Comparison of ENCODE assay signal across 20 cellular contexts in genomic region chr1:25790472-25790871, GRCh38. TPM values are rescaled to one million over a fixed set of nuclear protein-coding genes. Genes with fewer than 3 reads are reported as not detected.
DNase-seq lines count a peak whose midpoint lies in the region; ATAC-seq lines count a peak whose summit lies in the region.
"Had no signal": no experiment of that assay in that cellular context is flagged by ENCODE, and none has a peak within 500 bp of the region (broad histone marks: within the 10 kb centered on the region; RNA-seq: fewer than 3 reads in every experiment).

No MANE protein-coding gene starts in this region.

- no peak overlapping the region for H3K18ac ChIP-seq in trophoblast cell (ENCODE audit: low read length)

- no peak overlapping the region for H2BK12ac ChIP-seq in trophoblast cell (ENCODE audit: low read length)

- no peak overlapping the region for H3K4ac ChIP-seq in trophoblast cell (ENCODE audit: low read depth, low read length)

- intact Hi-C loops in naive thymus-derived CD4-positive, alpha-beta T cell (cut with micrococcal nuclease) = no loop called here

- no peaks in the 10 kb centered on the region for H3K36me3 Mint-ChIP-seq in activated naive CD8-positive, alpha-beta T cell
- peaks cover 3% of the 10 kb centered on the region for H3K36me3 Mint-ChIP-seq in activated naive CD8-positive, alpha-beta T cell treated with anti-CD3 and anti-CD28 coated beads for 36 hours
- no peaks in the 10 kb centered on the region for H3K36me3 Mint-ChIP-seq in activated T-helper 17 cell treated with anti-CD3 and anti-CD28 coated beads, Interleukin-2, amount 50 U/mL, for 72 hours (ENCODE audit: low read depth)
- peaks cover 0 to 34% (median 13%) of the 10 kb centered on the region in 5 donors for H3K36me3 Mint-ChIP-seq in naive thymus-derived CD4-positive, alpha-beta T cell
- no peaks in the 10 kb centered on the region for H3K36me3 Mint-ChIP-seq in activated T-cell treated with anti-CD3 and anti-CD28 coated beads, Interleukin-2, amount 50 U/mL, for 72 hours (ENCODE audit: insufficient read depth in 2 of 2)

- peak overlapping the region; percentile 38 for H3K9ac ChIP-seq in trophoblast cell (ENCODE audit: low read length)

- H3K14ac ChIP-seq in trophoblast cell (ENCODE audit: low read length) = no peak overlapping the region

- H2AFZ ChIP-seq in trophoblast cell (ENCODE audit: insufficient read depth, low read length, poor library complexity) = no peak overlapping the region

- no peak for DNase-seq in activated naive CD8-positive, alpha-beta T cell treated with anti-CD3 and anti-CD28 coated beads for 36 hours
- DNase-seq in naive thymus-derived CD4-positive, alpha-beta T cell = no peak
- no peak for DNase-seq in trophoblast cell
- DNase-seq in NOMO-1 (lab: John Stamatoyannopoulos, UW; ENCODE audit: unreplicated experiment in 2 of 2) = no peak
- DNase-seq in activated T-cell treated with anti-CD3 and anti-CD28 coated beads, Interleukin-2, amount 50 U/mL, for 72 hours = no peak
- DNase-seq: AML-193; Calu3; CD8-positive, alpha-beta T cell; DMS 273 treated with DMSO at 0.1 percent for 48 hours; DMS53; DND-41; EL; HCEC 1CT had no signal

- H3K23ac ChIP-seq in trophoblast cell (ENCODE audit: low read length) = no peak overlapping the region

- H3K4me2 ChIP-seq in trophoblast cell (ENCODE audit: low read length) = no peak overlapping the region
- H3K4me2 ChIP-seq: A549, GM23338 had no signal

- H2AK5ac ChIP-seq in trophoblast cell (ENCODE audit: low read length) = no peak overlapping the region

- no CpG with 5 or more reads among the region's 6 CpGs for WGBS in trophoblast cell (ENCODE audit: extremely low coverage, insufficient coverage, insufficient read length)

- peaks cover 0 to 14% of the 10 kb centered on the region in 2 donors for H3K4me1 ChIP-seq in naive thymus-derived CD4-positive, alpha-beta T cell (ENCODE audit: control insufficient read depth in 2 of 2, insufficient read depth in 2 of 2, low read length in 2 of 2)
- H3K4me1 ChIP-seq in trophoblast cell (ENCODE audit: control insufficient read depth in 1 of 2, insufficient read depth in 2 of 2, low read length in 2 of 2) = peaks cover 5% of the 10 kb centered on the region in 2 experiments

- no peak overlapping the region for H4K91ac ChIP-seq in trophoblast cell (ENCODE audit: low read depth, low read length)

- no peak overlapping the region for H3K4me3 Mint-ChIP-seq in activated naive CD8-positive, alpha-beta T cell
- no peak overlapping the region for H3K4me3 Mint-ChIP-seq in activated naive CD8-positive, alpha-beta T cell treated with anti-CD3 and anti-CD28 coated beads for 36 hours
- H3K4me3 Mint-ChIP-seq in activated T-helper 17 cell treated with anti-CD3 and anti-CD28 coated beads, Interleukin-2, amount 50 U/mL, for 72 hours = no peak overlapping the region
- H3K4me3 Mint-ChIP-seq in naive thymus-derived CD4-positive, alpha-beta T cell = no peak overlapping the region
- H3K4me3 Mint-ChIP-seq in activated T-cell treated with anti-CD3 and anti-CD28 coated beads, Interleukin-2, amount 50 U/mL, for 72 hours = no peak overlapping the region
- H3K4me3 Mint-ChIP-seq: CD8-positive, alpha-beta T cell; GM23338 had no signal

- H2BK5ac ChIP-seq in trophoblast cell (ENCODE audit: low read depth, low read length, poor library complexity) = no peak overlapping the region

- CTCF ChIA-PET in naive thymus-derived CD4-positive, alpha-beta T cell (lab: Charles Lee) = no interaction called here

- H3K27me3 Mint-ChIP-seq in activated naive CD8-positive, alpha-beta T cell = no peaks in the 10 kb centered on the region
- no peaks in the 10 kb centered on the region for H3K27me3 Mint-ChIP-seq in activated naive CD8-positive, alpha-beta T cell treated with anti-CD3 and anti-CD28 coated beads for 36 hours
- H3K27me3 Mint-ChIP-seq in activated T-helper 17 cell treated with anti-CD3 and anti-CD28 coated beads, Interleukin-2, amount 50 U/mL, for 72 hours = no peaks in the 10 kb centered on the region
- peaks cover 0 to 21% (median 0%) of the 10 kb centered on the region in 5 donors for H3K27me3 Mint-ChIP-seq in naive thymus-derived CD4-positive, alpha-beta T cell
- no peaks in the 10 kb centered on the region for H3K27me3 Mint-ChIP-seq in activated T-cell treated with anti-CD3 and anti-CD28 coated beads, Interleukin-2, amount 50 U/mL, for 72 hours (ENCODE audit: low read depth)

- H4K12ac ChIP-seq in trophoblast cell (ENCODE audit: low read depth, low read length) = no peak overlapping the region

- H3K27ac Mint-ChIP-seq in activated naive CD8-positive, alpha-beta T cell = peak overlapping the region; percentile 19
- H3K27ac Mint-ChIP-seq in activated naive CD8-positive, alpha-beta T cell treated with anti-CD3 and anti-CD28 coated beads for 36 hours = no peak overlapping the region
- peak overlapping the region; percentile 32 for H3K27ac Mint-ChIP-seq in activated T-helper 17 cell treated with anti-CD3 and anti-CD28 coated beads, Interleukin-2, amount 50 U/mL, for 72 hours
- H3K27ac Mint-ChIP-seq in naive thymus-derived CD4-positive, alpha-beta T cell = peak overlapping the region in 8 of 9 donors; percentile 49 to 83 (median 72)
- no peak overlapping the region for H3K27ac Mint-ChIP-seq in activated T-cell treated with anti-CD3 and anti-CD28 coated beads, Interleukin-2, amount 50 U/mL, for 72 hours
- H3K27ac Mint-ChIP-seq: CD8-positive, alpha-beta T cell; GM23338 had no signal

- peaks cover 15% of the 10 kb centered on the region for H3K4me1 Mint-ChIP-seq in activated naive CD8-positive, alpha-beta T cell (ENCODE audit: low read depth)
- peaks cover 13% of the 10 kb centered on the region for H3K4me1 Mint-ChIP-seq in activated naive CD8-positive, alpha-beta T cell treated with anti-CD3 and anti-CD28 coated beads for 36 hours
- H3K4me1 Mint-ChIP-seq in activated T-helper 17 cell treated with anti-CD3 and anti-CD28 coated beads, Interleukin-2, amount 50 U/mL, for 72 hours = no peaks in the 10 kb centered on the region
- peaks cover 0 to 39% (median 29%) of the 10 kb centered on the region in 7 donors for H3K4me1 Mint-ChIP-seq in naive thymus-derived CD4-positive, alpha-beta T cell
- H3K4me1 Mint-ChIP-seq in activated T-cell treated with anti-CD3 and anti-CD28 coated beads, Interleukin-2, amount 50 U/mL, for 72 hours (ENCODE audit: low read depth) = peaks cover 28% of the 10 kb centered on the region
- H3K4me1 Mint-ChIP-seq: GM23338 had no signal

- no peak overlapping the region for H3K27ac ChIP-seq in naive thymus-derived CD4-positive, alpha-beta T cell (ENCODE audit: low read depth, low read length)
- H3K27ac ChIP-seq in trophoblast cell (ENCODE audit: low read depth, low read length) = no peak overlapping the region
- H3K27ac ChIP-seq: 22Rv1, A549, C4-2B had no signal

- no peak overlapping the region for H4K8ac ChIP-seq in trophoblast cell (ENCODE audit: low read depth, low read length)

- no peak overlapping the region for H2BK120ac ChIP-seq in trophoblast cell (ENCODE audit: insufficient read depth, low read length, poor library complexity)

- no peaks in the 10 kb centered on the region for H3K9me3 ChIP-seq in naive thymus-derived CD4-positive, alpha-beta T cell (ENCODE audit: control insufficient read depth in 2 of 3, low read length in 3 of 3)
- H3K9me3 ChIP-seq in trophoblast cell (ENCODE audit: insufficient read depth, low read depth, low read length) = peaks cover 3% of the 10 kb centered on the region
- H3K9me3 ChIP-seq: A549 had no signal

- no peaks in the 10 kb centered on the region for H3K9me3 Mint-ChIP-seq in activated naive CD8-positive, alpha-beta T cell (ENCODE audit: low read depth)
- H3K9me3 Mint-ChIP-seq in activated naive CD8-positive, alpha-beta T cell treated with anti-CD3 and anti-CD28 coated beads for 36 hours = no peaks in the 10 kb centered on the region
- no peaks in the 10 kb centered on the region for H3K9me3 Mint-ChIP-seq in activated T-helper 17 cell treated with anti-CD3 and anti-CD28 coated beads, Interleukin-2, amount 50 U/mL, for 72 hours
- H3K9me3 Mint-ChIP-seq in naive thymus-derived CD4-positive, alpha-beta T cell = peaks cover 0 to 2% (median 0%) of the 10 kb centered on the region in 11 donors
- no peaks in the 10 kb centered on the region for H3K9me3 Mint-ChIP-seq in activated T-cell treated with anti-CD3 and anti-CD28 coated beads, Interleukin-2, amount 50 U/mL, for 72 hours
- H3K9me3 Mint-ChIP-seq: CD8-positive, alpha-beta T cell; GM23338 had no signal

- no peak for ATAC-seq in activated T-helper 17 cell treated with anti-CD3 and anti-CD28 coated beads, Interleukin-2, amount 50 U/mL, for 72 hours (replicated peaks)
- no peak for ATAC-seq in naive thymus-derived CD4-positive, alpha-beta T cell
- no peak for ATAC-seq in activated T-cell treated with anti-CD3 and anti-CD28 coated beads, Interleukin-2, amount 50 U/mL, for 72 hours (replicated peaks in 1 of 2)
- ATAC-seq in GM19395 (IDR thresholded peaks at IDR 0.05; ENCODE audit: unreplicated experiment) = no peak
- ATAC-seq: A549; CD8-positive, alpha-beta T cell; GM23338 had no signal

- no peaks in the 10 kb centered on the region for H3K27me3 ChIP-seq in naive thymus-derived CD4-positive, alpha-beta T cell (ENCODE audit: control insufficient read depth in 2 of 2, insufficient read depth in 2 of 2, low read length in 2 of 2)
- H3K27me3 ChIP-seq in trophoblast cell (ENCODE audit: insufficient read depth, low read length) = peaks cover 2% of the 10 kb centered on the region

- peaks cover 0 to 57% (median 6%) of the 10 kb centered on the region in 3 experiments for H3K36me3 ChIP-seq in naive thymus-derived CD4-positive, alpha-beta T cell (ENCODE audit: control insufficient read depth in 2 of 3, insufficient read depth in 3 of 3, low read length in 3 of 3)
- H3K36me3 ChIP-seq in trophoblast cell (ENCODE audit: control insufficient read depth in 1 of 2, insufficient read depth in 2 of 2, low read length in 2 of 2) = no peaks in the 10 kb centered on the region

- no peak overlapping the region for H3K4me3 ChIP-seq in naive thymus-derived CD4-positive, alpha-beta T cell (ENCODE audit: low read length)
- no peak overlapping the region for H3K4me3 ChIP-seq in trophoblast cell (ENCODE audit: low read depth, low read length)
- H3K4me3 ChIP-seq: A549, GM23338 had no signal

- no peaks in the 10 kb centered on the region for H3K79me2 ChIP-seq in trophoblast cell (ENCODE audit: control insufficient read depth, insufficient read depth, low read length, poor library complexity)

- POLR2A ChIA-PET in naive thymus-derived CD4-positive, alpha-beta T cell (lab: Charles Lee) = interaction anchor here (0.6 to 0.7 kb wide), 2 partner anchors 71 to 300 kb away, joined by 3 to 4 read pairs; no protein-coding TSS in a partner anchor

- H3K79me1 ChIP-seq in trophoblast cell (ENCODE audit: low read length) = no peaks in the 10 kb centered on the region

RNA-seq across cellular contexts. Expression of gene SELENON, which starts 9.5 kb away (rescaled TPM):
- total RNA-seq in activated naive CD8-positive, alpha-beta T cell treated with anti-CD3 and anti-CD28 coated beads for 36 hours = 10 to 100 TPM; 15.0 to 15.6 TPM
- total RNA-seq in activated T-helper 17 cell treated with anti-CD3 and anti-CD28 coated beads, Interleukin-2, amount 50 U/mL, for 72 hours = 10 to 100 TPM; 10.2 to 13.2 TPM
- total RNA-seq in naive thymus-derived CD4-positive, alpha-beta T cell = 10 to 100 TPM; 11.9 to 27.7 (median 25.8) TPM
- polyA plus RNA-seq in naive thymus-derived CD4-positive, alpha-beta T cell = 1 to 10 TPM; 2.6 to 5.6 TPM
- 54.3 and 54.5 TPM in 2 replicates for polyA plus RNA-seq in trophoblast cell (2013)
- total RNA-seq in activated T-cell treated with anti-CD3 and anti-CD28 coated beads, Interleukin-2, amount 50 U/mL, for 72 hours = 10 to 100 TPM; 29.5 to 31.1 TPM

RNA-seq across cellular contexts. Expression of gene MTFR1L, which starts 29.3 kb away (rescaled TPM):
- total RNA-seq in activated naive CD8-positive, alpha-beta T cell treated with anti-CD3 and anti-CD28 coated beads for 36 hours = 10 to 100 TPM; 23.3 to 23.4 TPM
- 10 to 100 TPM; 39.6 to 58.8 TPM for total RNA-seq in activated T-helper 17 cell treated with anti-CD3 and anti-CD28 coated beads, Interleukin-2, amount 50 U/mL, for 72 hours
- total RNA-seq in naive thymus-derived CD4-positive, alpha-beta T cell = 10 to 100 TPM; 39.6 to 60.2 (median 42.3) TPM
- 10 to 100 TPM; 42.4 to 51.2 TPM for polyA plus RNA-seq in naive thymus-derived CD4-positive, alpha-beta T cell
- polyA plus RNA-seq in trophoblast cell (2013) = 31.2 and 31.6 TPM in 2 replicates
- total RNA-seq in activated T-cell treated with anti-CD3 and anti-CD28 coated beads, Interleukin-2, amount 50 U/mL, for 72 hours = 10 to 100 TPM; 34.0 to 39.1 TPM

Comparison
In these comparisons a context has a peak if more than half of its experiments do, and no peak if none do; other contexts are left out.
1. H3K27ac Mint-ChIP-seq: peak in activated naive CD8-positive, alpha-beta T cell (single experiment), activated T-helper 17 cell treated with anti-CD3 and anti-CD28 coated beads, Interleukin-2, amount 50 U/mL, for 72 hours (single experiment) and naive thymus-derived CD4-positive, alpha-beta T cell (8 of 9); none in activated naive CD8-positive, alpha-beta T cell treated with anti-CD3 and anti-CD28 coated beads for 36 hours (single experiment) and activated T-cell treated with anti-CD3 and anti-CD28 coated beads, Interleukin-2, amount 50 U/mL, for 72 hours (single experiment).